In genomic region chr1:150619576-150620509, GRCh38 we compare ENCODE assay signal across 7 cellular contexts. TPM values are rescaled to one million over a fixed set of nuclear protein-coding genes. Genes with fewer than 3 reads are reported as not detected.
DNase-seq lines count a peak whose midpoint lies in the region; ATAC-seq and TF ChIP-seq lines count a peak whose summit lies in the region.

No MANE protein-coding gene starts in this region.

- DNase-seq in G401 (ENCODE audit: low spot score) (peak; percentile 30), NCI-H2081 treated with DMSO at 0.1 percent for 48 hours (lab: John Stamatoyannopoulos, UW) (peak; percentile 14), astrocyte of the hippocampus (ENCODE audit: low read depth, low spot score) (peak; percentile 68), left colon (peak in 1 of 2 donors; percentile 56), thyroid gland (peak; percentile 32 to 42), C1 segment of cervical spinal cord (lab: John Stamatoyannopoulos, UW) (no peak)

- peak in 1 of 2 donors; percentile 25 for TF ChIP-seq POLR2A in thyroid gland (IDR thresholded peaks at IDR 0.05)

- in situ Hi-C loops in G401 (cut with HindIII; ENCODE audit: low sequenced_read_pairs), result no loop called here

- H3K9me3 ChIP-seq in thyroid gland, result no peaks in the 10 kb centered on the region

- H3K4me3 ChIP-seq in thyroid gland (replicated peaks in 1 of 3), result no peak overlapping the region

- H3K4me1 ChIP-seq in thyroid gland, result peaks cover 22 to 40% of the 10 kb centered on the region in 2 donors

- no peaks in the 10 kb centered on the region for H3K27me3 ChIP-seq in thyroid gland

- peak in 4 of 6 experiments; percentile 8 to 38 (median 22) for TF ChIP-seq CTCF in thyroid gland (IDR thresholded peaks at IDR 0.05)

- ATAC-seq in left colon (peak; percentile 78), HG02885 (IDR thresholded peaks at IDR 0.05; ENCODE audit: poor library complexity, unreplicated experiment) (no peak)

- 40 to 42% methylated on average over 4 of the region's 4 CpGs for WGBS in thyroid gland, 2 donors

- H3K27ac ChIP-seq in thyroid gland, result peak overlapping the region; percentile 52 to 73 (median 70)

- H3K36me3 ChIP-seq in thyroid gland, result peaks cover 16 to 40% of the 10 kb centered on the region in 2 donors

- intact Hi-C loops in left colon (cut with DNase I, micrococcal nuclease) (loop anchor here (5.0 to 10.0 kb wide), 2 partner anchors 58 to 65 kb away; no protein-coding TSS in a partner anchor), thyroid gland (cut with DNase I) (loop anchor here (5.0 kb wide), 1 partner anchor 63 kb away; no protein-coding TSS in a partner anchor)

RNA-seq across cellular contexts. Expression of gene ENSA, which starts 9.6 kb away (rescaled TPM):
- total RNA-seq in G401 (2014; rRNA removed; shearing (Covaris generic)), result 219 and 372 TPM in 2 replicates
- total RNA-seq in left colon (100 to 1,000 TPM; 175 to 222 TPM), thyroid gland (100 to 1,000 TPM; 183 to 292 (median 218) TPM)

RNA-seq across cellular contexts. Expression of gene MCL1, which starts 40.4 kb away (rescaled TPM):
- total RNA-seq in G401 (2014; rRNA removed; shearing (Covaris generic)), result 112 and 129 TPM in 2 replicates
- total RNA-seq in left colon (100 to 1,000 TPM; 263 TPM), thyroid gland (100 to 1,000 TPM; 164 to 313 (median 203) TPM)

Comparison
In these comparisons a context has a peak if more than half of its experiments do, and no peak if none do; other contexts are left out.
1. DNase-seq: peak in G401 (single experiment), NCI-H2081 treated with DMSO at 0.1 percent for 48 hours (single experiment), astrocyte of the hippocampus (single experiment) and thyroid gland (2 of 2); none in C1 segment of cervical spinal cord (0 of 14).